ENCODE assay signal across 18 cellular contexts in genomic region chr2:70939001-70939846, GRCh38. TPM values are rescaled to one million over a fixed set of nuclear protein-coding genes. Genes with fewer than 3 reads are reported as not detected.
DNase-seq lines count a peak whose midpoint lies in the region; ATAC-seq and TF ChIP-seq lines count a peak whose summit lies in the region.
"Had no signal": no experiment of that assay in that cellular context is flagged by ENCODE, and none has a peak within 500 bp of the region (broad histone marks: within the 10 kb centered on the region; RNA-seq: fewer than 3 reads in every experiment).

No MANE protein-coding gene starts in this region.

- H3K27ac Mint-ChIP-seq in WTC11, result no peak overlapping the region
- H3K27ac Mint-ChIP-seq: stimulated activated memory B cell treated with anti-CD40 and anti-IgM and Interleukin-4, amounts not matched to agents 10 μg/mL and 1 μg/mL and 100 μg/mL, for 72 hours had no signal

- CTCF ChIA-PET in WTC11 (lab: Charles Lee), result interaction anchor here (0.6 to 6.6 kb wide), 17 partner anchors 7 to 171 kb away, joined by 3 to 91 read pairs (median 5); partner anchors contain the start of genes ADD2 and FIGLA

- peaks cover 36% of the 10 kb centered on the region for H3K4me1 Mint-ChIP-seq in WTC11
- H3K4me1 Mint-ChIP-seq: stimulated activated memory B cell treated with anti-CD40 and anti-IgM and Interleukin-4, amounts not matched to agents 10 μg/mL and 1 μg/mL and 100 μg/mL, for 72 hours had no signal

- POLR2A ChIA-PET in WTC11 (lab: Charles Lee), result interaction anchor here (0.9 to 1.3 kb wide), 2 partner anchors 22 to 26 kb away, joined by 3 read pairs; no protein-coding TSS in a partner anchor

- peak overlapping the region; percentile 58 for H3K4me3 Mint-ChIP-seq in WTC11
- H3K4me3 Mint-ChIP-seq: stimulated activated memory B cell treated with anti-CD40 and anti-IgM and Interleukin-4, amounts not matched to agents 10 μg/mL and 1 μg/mL and 100 μg/mL, for 72 hours had no signal

- ATAC-seq in WTC11, result peak; percentile 63
- ATAC-seq in GM18907 (IDR thresholded peaks at IDR 0.05; ENCODE audit: unreplicated experiment), result no peak
- no peak for ATAC-seq in GM19463 (IDR thresholded peaks at IDR 0.05; ENCODE audit: unreplicated experiment)
- ATAC-seq: stimulated activated memory B cell treated with anti-CD40 and anti-IgM and Interleukin-4, amounts not matched to agents 10 μg/mL and 1 μg/mL and 100 μg/mL, for 72 hours had no signal

- no peaks in the 10 kb centered on the region for H3K9me3 Mint-ChIP-seq in WTC11
- H3K9me3 Mint-ChIP-seq: stimulated activated memory B cell treated with anti-CD40 and anti-IgM and Interleukin-4, amounts not matched to agents 10 μg/mL and 1 μg/mL and 100 μg/mL, for 72 hours had no signal

- no peaks in the 10 kb centered on the region for H3K36me3 Mint-ChIP-seq in WTC11
- H3K36me3 Mint-ChIP-seq: stimulated activated memory B cell treated with anti-CD40 and anti-IgM and Interleukin-4, amounts not matched to agents 10 μg/mL and 1 μg/mL and 100 μg/mL, for 72 hours had no signal

- peaks cover 73% of the 10 kb centered on the region for H3K27me3 Mint-ChIP-seq in WTC11 (ENCODE audit: low read depth)

- TF ChIP-seq CTCF in WTC11 (IDR thresholded peaks at IDR 0.05), result no peak

- peak; percentile 49 for DNase-seq in NCI-H82 (lab: John Stamatoyannopoulos, UW)
- no peak for DNase-seq in NCI-H82 treated with DMSO at 0.1 percent for 48 hours (lab: John Stamatoyannopoulos, UW; ENCODE audit: unreplicated experiment)
- peak; percentile 72 for DNase-seq in WTC11 (ENCODE audit: low spot score)
- DNase-seq in left kidney (ENCODE audit: low read depth, low spot score), result peak; percentile 45
- DNase-seq in stimulated activated CD8-positive, alpha-beta memory T cell treated with anti-CD3 and anti-CD28 coated beads, Interleukin-4, amount 100 ng/mL, for 48 hours, result peak; percentile 14
- DNase-seq in NCI-H2171 (lab: John Stamatoyannopoulos, UW), result no peak
- DNase-seq: GOT3, NCI-H1694 treated with DMSO at 0.1 percent for 48 hours, NCI-H524, SIG-M5, T-helper 2 cell had no signal

TF ChIP-seq in WTC11, 78 proteins besides CTCF, POLR2A, EP300 and RAD21:
- TF ChIP-seq MAX (CRISPR knock-in tag; IDR thresholded peaks at IDR 0.05) (peak; percentile 56), ETV6 (CRISPR knock-in tag; IDR thresholded peaks at IDR 0.05) (no peak), ZNF423 (CRISPR knock-in tag; IDR thresholded peaks at IDR 0.05) (peak; percentile 19; the same call in 1 of the 2 replicates)
TF ChIP-seq in WTC11: peak in this region for 2.

RNA-seq across cellular contexts. Expression of gene ATP6V1B1, which starts 3.5 kb away (rescaled TPM):
- total RNA-seq in WTC11 (2021), result not detected in 3 replicates
- total RNA-seq: activated CD8-positive, alpha-beta memory T cell treated with anti-CD3 and anti-CD28 coated beads for 36 hours; ascending aorta; cerebellum; fibroblast of villous mesenchyme had no signal

RNA-seq across cellular contexts. Expression of gene VAX2, which starts 38.8 kb away (rescaled TPM):
- not detected in 3 replicates for total RNA-seq in WTC11 (2021)
- total RNA-seq: activated CD8-positive, alpha-beta memory T cell treated with anti-CD3 and anti-CD28 coated beads for 36 hours had no signal

RNA-seq across cellular contexts. Expression of gene ANKRD53, which starts 39.2 kb away (rescaled TPM):
- 0.39 to 0.81 TPM (median 0.80 TPM) in 3 replicates for total RNA-seq in WTC11 (2021)
- total RNA-seq: activated CD8-positive, alpha-beta memory T cell treated with anti-CD3 and anti-CD28 coated beads for 36 hours had no signal

RNA-seq across cellular contexts. Expression of gene TEX261, which starts 55.4 kb away (rescaled TPM):
- total RNA-seq in WTC11 (2021), result 15.2 to 18.3 TPM (median 17.0 TPM) in 3 replicates

Comparison
In these comparisons a context has a peak if more than half of its experiments do, and no peak if none do; other contexts are left out.
1. DNase-seq: peak in NCI-H82 (single experiment), WTC11 (single experiment), left kidney (single experiment) and stimulated activated CD8-positive, alpha-beta memory T cell treated with anti-CD3 and anti-CD28 coated beads, Interleukin-4, amount 100 ng/mL, for 48 hours (single experiment); none in NCI-H82 treated with DMSO at 0.1 percent for 48 hours (single experiment) and NCI-H2171 (single experiment).